21 cellular contexts compared by ENCODE assay signal in the genomic region with DNA sequence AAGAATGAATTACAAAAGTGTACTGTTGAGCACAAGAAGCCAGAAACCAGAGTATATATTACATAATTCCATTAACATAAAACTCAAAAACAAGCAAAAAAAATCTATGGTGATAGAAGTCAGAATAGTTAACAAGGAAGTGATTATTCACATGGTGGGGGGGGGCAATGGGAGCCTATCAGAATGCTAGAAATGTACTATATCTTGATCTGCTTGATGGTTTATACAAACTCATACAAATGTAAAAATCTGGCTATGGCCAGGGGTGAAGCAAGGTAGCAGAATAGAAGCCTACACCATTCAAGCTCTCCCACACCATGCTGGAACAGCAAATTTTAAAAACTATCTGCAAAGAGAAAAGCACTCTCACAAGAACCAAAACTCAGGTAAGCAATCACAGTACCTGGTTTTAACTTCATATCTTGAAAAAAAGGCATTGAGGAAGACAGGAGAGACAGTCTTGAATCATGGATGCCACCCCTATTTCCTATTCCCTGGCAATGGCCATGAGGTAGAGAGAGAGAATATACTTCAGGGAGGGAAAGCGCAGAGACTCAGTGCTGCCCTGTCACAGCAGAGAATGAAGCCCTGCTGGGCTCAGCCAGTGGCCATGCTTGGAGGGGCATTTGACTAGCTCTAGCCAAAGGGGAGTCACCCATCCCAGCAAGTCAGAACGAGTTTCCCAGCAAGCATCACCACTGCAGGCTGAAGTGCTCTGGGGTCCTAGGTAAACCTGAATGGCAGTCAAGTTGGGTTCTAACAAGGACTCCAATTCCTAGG.
DNase-seq lines count a peak whose midpoint lies in the region; ATAC-seq and TF ChIP-seq lines count a peak whose summit lies in the region.
"Had no signal": no experiment of that assay in that cellular context is flagged by ENCODE, and none has a peak within 500 bp of the region (broad histone marks: within the 10 kb centered on the region; RNA-seq: fewer than 3 reads in every experiment).

No MANE protein-coding gene starts in this region.

- peak overlapping the region; percentile 48 for H3K4me3 Mint-ChIP-seq in Calu3 (ENCODE audit: low read depth, unreplicated experiment)
- no peak overlapping the region for H3K4me3 Mint-ChIP-seq in WTC11
- H3K4me3 Mint-ChIP-seq: activated CD8-positive, alpha-beta T cell treated with anti-CD3 and anti-CD28 coated beads, Interleukin-2, amount 10 ng/mL, durations not matched to agents 7 days and 5 days; activated naive CD8-positive, alpha-beta T cell treated with anti-CD3 and anti-CD28 coated beads, Interleukin-2, amount 50 U/mL, for 24 hours; brain; stimulated activated memory B cell treated with anti-CD40 and anti-IgM and Interleukin-4, amounts not matched to agents 10 μg/mL and 1 μg/mL and 100 μg/mL, for 72 hours had no signal

- TF ChIP-seq CTCF in Calu3 (IDR thresholded peaks at IDR 0.05; ENCODE audit: unreplicated experiment) (no peak), WTC11 (IDR thresholded peaks at IDR 0.05) (no peak), left ventricle myocardium inferior (IDR thresholded peaks at IDR 0.05; ENCODE audit: borderline replicate concordance) (no peak), mucosa of descending colon (IDR thresholded peaks at IDR 0.05) (no peak)

- H3K36me3 ChIP-seq in left ventricle myocardium inferior (peaks cover 3% of the 10 kb centered on the region), mucosa of descending colon (ENCODE audit: low read depth) (no peaks in the 10 kb centered on the region)

- intact Hi-C loops in Calu3 (cut with micrococcal nuclease; ENCODE audit: unreplicated experiment) (loop anchor here (5.0 kb wide), 1 partner anchor 53 kb away; no protein-coding TSS in a partner anchor), left ventricle myocardium inferior (cut with micrococcal nuclease) (loop anchor here (10.0 kb wide), 1 partner anchor 70 kb away; a partner anchor contains a TSS), mucosa of descending colon (cut with DNase I, micrococcal nuclease) (no loop called here)

- peaks cover 10% of the 10 kb centered on the region for H3K36me3 Mint-ChIP-seq in Calu3 (ENCODE audit: insufficient read depth, unreplicated experiment)
- no peaks in the 10 kb centered on the region for H3K36me3 Mint-ChIP-seq in WTC11
- H3K36me3 Mint-ChIP-seq: stimulated activated memory B cell treated with anti-CD40 and anti-IgM and Interleukin-4, amounts not matched to agents 10 μg/mL and 1 μg/mL and 100 μg/mL, for 72 hours had no signal

- BruUV-seq in Calu3 (replicated peaks; lab: Mats Ljungman, UMichigan) = no TSS peak

- CTCF ChIA-PET in Calu3 (lab: Charles Lee) (interaction anchor here (0.5 to 0.7 kb wide), 2 partner anchors 56 to 157 kb away, joined by 3 to 6 read pairs; no protein-coding TSS in a partner anchor), WTC11 (lab: Charles Lee) (no interaction called here)

- ATAC-seq in WTC11 (no peak; the same call in 1 of the 2 replicates), mucosa of descending colon (peak; percentile 20), GM18505 (IDR thresholded peaks at IDR 0.05; ENCODE audit: unreplicated experiment) (no peak), HG03457 (IDR thresholded peaks at IDR 0.05; ENCODE audit: unreplicated experiment) (no peak)
- ATAC-seq: activated CD8-positive, alpha-beta T cell treated with anti-CD3 and anti-CD28 coated beads, Interleukin-2, amount 10 ng/mL, durations not matched to agents 7 days and 5 days; activated naive CD8-positive, alpha-beta T cell treated with anti-CD3 and anti-CD28 coated beads, Interleukin-2, amount 50 U/mL, for 24 hours; stimulated activated memory B cell treated with anti-CD40 and anti-IgM and Interleukin-4, amounts not matched to agents 10 μg/mL and 1 μg/mL and 100 μg/mL, for 72 hours had no signal

- DNase-seq in Calu3 (no peak), WTC11 (ENCODE audit: low spot score) (no peak), left ventricle myocardium inferior (no peak), mucosa of descending colon (no peak), T1000 (lab: John Stamatoyannopoulos, UW) (no peak), A172 (ENCODE audit: low spot score) (no peak)
- DNase-seq: activated CD4-positive, CD25-positive, alpha-beta regulatory T cell treated with anti-CD3 and anti-CD28 coated beads, Interleukin-2, amount 50 U/mL, for 72 hours; activated CD8-positive, alpha-beta T cell treated with anti-CD3 and anti-CD28 coated beads, Interleukin-2, amount 10 ng/mL, durations not matched to agents 7 days and 5 days; activated effector memory CD4-positive, alpha-beta T cell treated with anti-CD3 and anti-CD28 coated beads, Interleukin-2, amount 50 U/mL, for 16 hours; activated naive CD8-positive, alpha-beta T cell treated with anti-CD3 and anti-CD28 coated beads, Interleukin-2, amount 50 U/mL, for 24 hours; activated T-cell treated with anti-CD3 and anti-CD28 coated beads for 4 hours; DMS79 treated with DMSO at 0.1 percent for 48 hours; mesendoderm; NCI-H2081; NCI-H82; occipital lobe; stimulated activated CD4-positive, alpha-beta T cell treated with anti-CD3 and anti-CD28 coated beads, Interleukin-4, amount 100 ng/mL, for 1 hour had no signal

- H3K9me3 Mint-ChIP-seq in Calu3 (ENCODE audit: low read depth, unreplicated experiment) = no peaks in the 10 kb centered on the region
- H3K9me3 Mint-ChIP-seq in WTC11 = no peaks in the 10 kb centered on the region

- H3K27me3 ChIP-seq in left ventricle myocardium inferior (ENCODE audit: low read depth) = no peaks in the 10 kb centered on the region

- peak overlapping the region; percentile 64 for H3K27ac Mint-ChIP-seq in Calu3 (ENCODE audit: unreplicated experiment)
- H3K27ac Mint-ChIP-seq in WTC11 = peak overlapping the region; percentile 54; the same call in 1 of the 2 replicates
- H3K27ac Mint-ChIP-seq: activated CD8-positive, alpha-beta T cell treated with anti-CD3 and anti-CD28 coated beads, Interleukin-2, amount 10 ng/mL, durations not matched to agents 7 days and 5 days; activated naive CD8-positive, alpha-beta T cell treated with anti-CD3 and anti-CD28 coated beads, Interleukin-2, amount 50 U/mL, for 24 hours; brain; stimulated activated memory B cell treated with anti-CD40 and anti-IgM and Interleukin-4, amounts not matched to agents 10 μg/mL and 1 μg/mL and 100 μg/mL, for 72 hours had no signal

- H3K27me3 Mint-ChIP-seq in Calu3 (ENCODE audit: unreplicated experiment) = no peaks in the 10 kb centered on the region
- no peaks in the 10 kb centered on the region for H3K27me3 Mint-ChIP-seq in WTC11 (ENCODE audit: low read depth)
- H3K27me3 Mint-ChIP-seq: brain had no signal

- no peak for TF ChIP-seq POLR2A in GM18505 (IDR thresholded peaks at IDR 0.05; ENCODE audit: borderline replicate concordance, extremely low read depth, insufficient read depth, insufficient read length)

- H3K4me1 Mint-ChIP-seq in Calu3 (ENCODE audit: low read depth, unreplicated experiment) (peaks cover 25% of the 10 kb centered on the region), WTC11 (peaks cover 14% of the 10 kb centered on the region)
- H3K4me1 Mint-ChIP-seq: stimulated activated memory B cell treated with anti-CD40 and anti-IgM and Interleukin-4, amounts not matched to agents 10 μg/mL and 1 μg/mL and 100 μg/mL, for 72 hours had no signal

- peak overlapping the region; percentile 55 for H3K4me3 ChIP-seq in left ventricle myocardium inferior
- no peak overlapping the region for H3K4me3 ChIP-seq in mucosa of descending colon

- H3K4me1 ChIP-seq in left ventricle myocardium inferior (peaks cover 67% of the 10 kb centered on the region), mucosa of descending colon (ENCODE audit: low read depth) (no peaks in the 10 kb centered on the region)

- H3K27ac ChIP-seq in left ventricle myocardium inferior (replicated peaks) = peak overlapping the region; percentile 75

- H3K9me3 ChIP-seq in left ventricle myocardium inferior (replicated peaks) (peaks cover 7% of the 10 kb centered on the region), mucosa of descending colon (no peaks in the 10 kb centered on the region)

- POLR2A ChIA-PET in WTC11 (lab: Charles Lee) = no interaction called here

TF ChIP-seq in WTC11, 78 proteins besides CTCF, POLR2A, EP300 and RAD21:
- no peak for TF ChIP-seq PRRX2 (CRISPR knock-in tag; IDR thresholded peaks at IDR 0.05)

Comparison
In these comparisons a context has a peak if more than half of its experiments do, and no peak if none do; other contexts are left out.
1. intact Hi-C loops: an anchor here in Calu3 (5.0 kb wide) and left ventricle myocardium inferior (10.0 kb wide); none called in mucosa of descending colon.